ENCODE assay signal across 18 cellular contexts in the genomic region with DNA sequence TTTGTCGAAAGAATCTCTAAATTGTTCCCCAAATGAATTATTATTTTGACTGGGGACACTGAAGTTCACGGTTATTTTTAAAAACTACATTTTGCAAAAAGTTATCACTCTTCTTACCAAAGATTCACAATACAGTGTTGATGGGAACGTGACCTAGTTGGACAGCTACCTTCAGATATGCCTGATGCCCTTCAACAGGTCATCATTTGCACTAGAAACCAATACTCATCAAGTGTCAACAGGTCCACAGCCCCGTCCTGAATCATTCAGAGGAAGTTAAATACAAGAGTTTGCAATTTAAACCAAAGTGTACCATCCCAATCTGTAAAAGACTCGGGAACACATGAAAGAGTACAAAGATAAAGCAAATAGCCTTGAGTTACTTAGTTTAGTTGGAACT. TPM values are rescaled to one million over a fixed set of nuclear protein-coding genes. Genes with fewer than 3 reads are reported as not detected.
DNase-seq lines count a peak whose midpoint lies in the region; ATAC-seq, FAIRE-seq and TF ChIP-seq lines count a peak whose summit lies in the region.
"Had no signal": no experiment of that assay in that cellular context is flagged by ENCODE, and none has a peak within 500 bp of the region (broad histone marks: within the 10 kb centered on the region; RNA-seq: fewer than 3 reads in every experiment).

No MANE protein-coding gene starts in this region.

- FAIRE-seq in GM12891 (lab: Jason Lieb, UNC), result peak; percentile 79
- FAIRE-seq: H54 had no signal

- H3K4me1 ChIP-seq in psoas muscle, result peaks cover 64% of the 10 kb centered on the region

- TF ChIP-seq POLR2A in GM12891 (IDR thresholded peaks at IDR 0.05; ENCODE audit: low read depth, low read length), result no peak

- no peaks in the 10 kb centered on the region for H3K9me3 Mint-ChIP-seq in activated T-cell treated with anti-CD3 and anti-CD28 coated beads, Interleukin-2, amount 50 U/mL, for 4 hours
- H3K9me3 Mint-ChIP-seq in activated T-helper 2 cell treated with anti-CD3 and anti-CD28 coated beads, Interferon-gamma antibody, Interleukin-2, Interleukin-4, amounts not matched to agents 10 μg/mL and 5 μg/mL and 100 μg/mL, durations not matched to agents 14 hours and 24 hours and 36 hours, result no peaks in the 10 kb centered on the region

- no peaks in the 10 kb centered on the region for H3K27me3 Mint-ChIP-seq in activated T-cell treated with anti-CD3 and anti-CD28 coated beads, Interleukin-2, amount 50 U/mL, for 4 hours (ENCODE audit: low read depth)
- H3K27me3 Mint-ChIP-seq in activated T-helper 2 cell treated with anti-CD3 and anti-CD28 coated beads, Interferon-gamma antibody, Interleukin-2, Interleukin-4, amounts not matched to agents 10 μg/mL and 5 μg/mL and 100 μg/mL, durations not matched to agents 14 hours and 24 hours and 36 hours (ENCODE audit: low read depth), result no peaks in the 10 kb centered on the region

- 65 to 81% (median 69%) methylated on average over 5 of the region's 5 CpGs for WGBS in psoas muscle, 3 donors

- intact Hi-C loops in activated T-helper 2 cell treated with anti-CD3 and anti-CD28 coated beads, Interferon-gamma antibody, Interleukin-2, Interleukin-4, amounts not matched to agents 10 μg/mL and 5 μg/mL and 100 μg/mL, durations not matched to agents 14 hours and 24 hours and 36 hours (cut with micrococcal nuclease), result loop anchor here (2.0 kb wide), 1 partner anchor 22 kb away; no protein-coding TSS in a partner anchor
- intact Hi-C loops in psoas muscle (cut with DNase I), result no loop called here

- no peak for DNase-seq in activated T-cell treated with anti-CD3 and anti-CD28 coated beads, Interleukin-2, amount 50 U/mL, for 4 hours
- DNase-seq in activated T-cell treated with anti-CD3 and anti-CD28 coated beads, Interleukin-2, amount 50 U/mL, for 48 hours, result no peak
- DNase-seq in GM12891 (ENCODE audit: insufficient read length, low spot score) (no peak), psoas muscle (no peak), NCI-H446 treated with DMSO at 0.1 percent for 48 hours (lab: John Stamatoyannopoulos, UW) (no peak), dermis blood vessel endothelial cell (no peak), GM10266 (ENCODE audit: extremely low spot score) (no peak)
- no peak for DNase-seq in activated T-helper 2 cell treated with anti-CD3 and anti-CD28 coated beads, Interferon-gamma antibody, Interleukin-2, Interleukin-4, amounts not matched to agents 10 μg/mL and 5 μg/mL and 100 μg/mL, durations not matched to agents 14 hours and 24 hours and 36 hours (ENCODE audit: low spot score)
- DNase-seq: glutamatergic neuron, left lung, MV-4-11, NCI-H1930 had no signal

- ATAC-seq in activated T-cell treated with anti-CD3 and anti-CD28 coated beads, Interleukin-2, amount 50 U/mL, for 4 hours, result peak in 1 of 2 donors; percentile 56
- no peak for ATAC-seq in psoas muscle
- ATAC-seq: left lung, sciatic nerve had no signal

- peaks cover 43% of the 10 kb centered on the region for H3K36me3 Mint-ChIP-seq in activated T-cell treated with anti-CD3 and anti-CD28 coated beads, Interleukin-2, amount 50 U/mL, for 4 hours (ENCODE audit: insufficient read depth)
- peaks cover 19% of the 10 kb centered on the region for H3K36me3 Mint-ChIP-seq in activated T-helper 2 cell treated with anti-CD3 and anti-CD28 coated beads, Interferon-gamma antibody, Interleukin-2, Interleukin-4, amounts not matched to agents 10 μg/mL and 5 μg/mL and 100 μg/mL, durations not matched to agents 14 hours and 24 hours and 36 hours (ENCODE audit: low read depth)

- no peaks in the 10 kb centered on the region for H3K36me3 ChIP-seq in psoas muscle (ENCODE audit: insufficient read depth in 1 of 2, low read depth in 1 of 2)
- H3K36me3 ChIP-seq: breast epithelium, esophagus muscularis mucosa, left lung had no signal

- peak overlapping the region; percentile 91 for H3K27ac ChIP-seq in psoas muscle
- H3K27ac ChIP-seq: esophagus muscularis mucosa, left lung, VCaP had no signal

- peaks cover 8% of the 10 kb centered on the region for H3K4me1 Mint-ChIP-seq in activated T-cell treated with anti-CD3 and anti-CD28 coated beads, Interleukin-2, amount 50 U/mL, for 4 hours (ENCODE audit: low read depth)
- H3K4me1 Mint-ChIP-seq in activated T-helper 2 cell treated with anti-CD3 and anti-CD28 coated beads, Interferon-gamma antibody, Interleukin-2, Interleukin-4, amounts not matched to agents 10 μg/mL and 5 μg/mL and 100 μg/mL, durations not matched to agents 14 hours and 24 hours and 36 hours (ENCODE audit: low read depth), result peaks cover 58% of the 10 kb centered on the region

- no peaks in the 10 kb centered on the region for H3K27me3 ChIP-seq in psoas muscle (ENCODE audit: insufficient read depth in 3 of 3, low read length in 2 of 3)
- H3K27me3 ChIP-seq: breast epithelium, dorsolateral prefrontal cortex, esophagus muscularis mucosa, left lung had no signal

- no peak overlapping the region for H3K4me3 ChIP-seq in psoas muscle
- H3K4me3 ChIP-seq: breast epithelium, dorsolateral prefrontal cortex, esophagus muscularis mucosa, left lung had no signal

- no peak for TF ChIP-seq CTCF in psoas muscle (IDR thresholded peaks at IDR 0.05)
- no peak for TF ChIP-seq CTCF in GM10266 (IDR thresholded peaks at IDR 0.05; ENCODE audit: control insufficient read depth, insufficient read depth, low read depth, missing control alignments)

- H3K4me3 Mint-ChIP-seq in activated T-cell treated with anti-CD3 and anti-CD28 coated beads, Interleukin-2, amount 50 U/mL, for 4 hours, result peak overlapping the region; percentile 65
- H3K4me3 Mint-ChIP-seq in activated T-helper 2 cell treated with anti-CD3 and anti-CD28 coated beads, Interferon-gamma antibody, Interleukin-2, Interleukin-4, amounts not matched to agents 10 μg/mL and 5 μg/mL and 100 μg/mL, durations not matched to agents 14 hours and 24 hours and 36 hours (ENCODE audit: low read depth), result no peak overlapping the region

- H3K27ac Mint-ChIP-seq in activated T-helper 2 cell treated with anti-CD3 and anti-CD28 coated beads, Interferon-gamma antibody, Interleukin-2, Interleukin-4, amounts not matched to agents 10 μg/mL and 5 μg/mL and 100 μg/mL, durations not matched to agents 14 hours and 24 hours and 36 hours, result peak overlapping the region; percentile 72

- no peaks in the 10 kb centered on the region for H3K9me3 ChIP-seq in psoas muscle
- H3K9me3 ChIP-seq: breast epithelium, esophagus muscularis mucosa, left lung had no signal

TF ChIP-seq in GM12891, 5 proteins besides CTCF, POLR2A, EP300 and RAD21:
- TF ChIP-seq SPI1 (IDR thresholded peaks at IDR 0.05; ENCODE audit: low read depth, low read length) (no peak), TAF1 (IDR thresholded peaks at IDR 0.05; ENCODE audit: low read depth, low read length) (no peak), POLR2AphosphoS5 (IDR thresholded peaks at IDR 0.05; ENCODE audit: low read depth, low read length) (no peak), PAX5 (IDR thresholded peaks at IDR 0.05; ENCODE audit: insufficient read depth, low read length, severe bottlenecking) (no peak), POU2F2 (IDR thresholded peaks at IDR 0.05; ENCODE audit: low read depth, low read length) (no peak)

RNA-seq across cellular contexts. Expression of a gene that starts 28.3 kb away (rescaled TPM):
- total RNA-seq in activated T-cell treated with anti-CD3 and anti-CD28 coated beads, Interleukin-2, amount 50 U/mL, for 4 hours, result 10 to 100 TPM; 45.0 to 71.4 (median 66.6) TPM
- 25.4 TPM for polyA plus RNA-seq in GM12891 (2012; ENCODE audit: low read depth, missing spikeins)
- total RNA-seq in activated T-helper 2 cell treated with anti-CD3 and anti-CD28 coated beads, Interferon-gamma antibody, Interleukin-2, Interleukin-4, amounts not matched to agents 10 μg/mL and 5 μg/mL and 100 μg/mL, durations not matched to agents 14 hours and 24 hours and 36 hours, result 76.1 and 79.0 TPM in 2 replicates
- 10 to 100 TPM in 2 of 4 donors, 1 to 10 TPM in 2; 8.9 to 27.0 (median 14.5) TPM for total RNA-seq in psoas muscle
- 1 to 10 TPM; 1.1 to 8.3 (median 4.1) TPM for polyA plus RNA-seq in psoas muscle
- 0.88 and 1.4 TPM in 2 replicates for total RNA-seq in dermis blood vessel endothelial cell
